8 cellular contexts compared by ENCODE assay signal in the genomic region with DNA sequence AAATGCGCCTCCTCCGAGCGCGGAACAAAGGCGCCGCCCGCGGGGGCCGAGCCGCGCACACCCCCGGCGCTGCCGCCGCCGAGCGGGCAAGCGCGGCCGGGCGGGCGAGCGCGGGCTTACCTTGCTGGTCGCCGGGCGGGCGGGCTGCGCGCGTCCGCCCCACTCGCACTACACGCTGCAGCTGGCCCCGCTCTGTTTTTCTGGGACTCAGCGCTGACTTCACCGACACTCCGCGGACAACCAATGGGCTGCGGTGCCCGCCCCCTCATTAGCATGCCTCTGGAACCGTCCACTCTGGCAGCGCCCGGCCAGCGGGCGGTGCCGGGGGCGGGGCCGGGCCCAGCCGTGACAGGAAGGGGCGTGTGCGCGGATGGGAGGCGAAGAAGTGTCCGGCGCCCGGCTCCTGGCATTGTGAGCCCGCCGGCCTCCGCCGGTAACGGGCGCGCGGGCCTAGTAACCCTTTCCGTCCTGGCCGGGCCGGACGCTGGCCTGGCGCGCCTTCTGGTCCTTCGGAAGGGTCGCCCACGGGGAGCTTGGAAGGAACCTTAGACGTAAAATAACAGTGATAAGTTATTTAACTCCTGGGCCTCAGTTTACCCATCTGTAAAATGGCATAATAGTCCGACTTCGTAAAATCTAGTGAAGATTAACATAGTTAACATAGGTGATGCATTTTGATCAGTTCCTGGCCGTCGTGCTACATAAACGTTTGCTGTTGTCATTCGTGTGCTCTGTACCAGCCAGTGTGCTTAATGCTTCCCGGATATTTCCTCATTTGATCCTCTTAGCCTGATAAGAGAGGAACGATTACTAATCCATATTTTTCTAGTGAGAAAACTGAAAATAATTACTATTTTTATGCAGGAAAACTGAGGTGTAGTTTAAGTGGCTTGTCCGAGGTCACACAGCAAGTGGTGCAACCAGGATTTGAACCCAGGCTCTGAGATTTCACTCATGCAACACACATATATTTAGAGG. TPM values are rescaled to one million over a fixed set of nuclear protein-coding genes. Genes with fewer than 3 reads are reported as not detected.
DNase-seq lines count a peak whose midpoint lies in the region; ATAC-seq and TF ChIP-seq lines count a peak whose summit lies in the region.

Gene SORBS1, minus strand, starts transcription at position 172 of the 978 bp plus-strand sequence. CDS start 120,236 bp downstream, outside the sequence.

- peak; percentile 70 to 85 for DNase-seq in NCI-H187 (lab: John Stamatoyannopoulos, UW)
- peak; percentile 68 to 92 (median 83) for DNase-seq in T-helper 2 cell
- DNase-seq in anterior cingulate cortex (lab: John Stamatoyannopoulos, UW): peak; percentile 60 to 98 (median 94)
- DNase-seq in right atrium auricular region (ENCODE audit: low spot score): peak; percentile 98
- DNase-seq in psoas muscle: peak; percentile 96 to 98
- DNase-seq in ureter (ENCODE audit: low spot score): peak; percentile 96

- TF ChIP-seq CTCF in right atrium auricular region (IDR thresholded peaks at IDR 0.05) (no peak), psoas muscle (IDR thresholded peaks at IDR 0.05) (no peak)

- intact Hi-C loops in psoas muscle (cut with DNase I): loop anchor here (5.0 kb wide), 1 partner anchor 89 kb away; no protein-coding TSS in a partner anchor

- no peaks in the 10 kb centered on the region for H3K9me3 ChIP-seq in right atrium auricular region
- no peaks in the 10 kb centered on the region for H3K9me3 ChIP-seq in psoas muscle

- WGBS in psoas muscle, 3 donors: 5 to 8% (median 6%) methylated on average over 63 to 84 of the region's 84 CpGs

- H3K4me3 ChIP-seq in right atrium auricular region: peak within 1 kb of the TSS; percentile 71 to 88
- peak within 1 kb of the TSS; percentile 95 for H3K4me3 ChIP-seq in psoas muscle

- no peaks in the 10 kb centered on the region for H3K27me3 ChIP-seq in right atrium auricular region
- H3K27me3 ChIP-seq in psoas muscle (ENCODE audit: insufficient read depth in 3 of 3, low read length in 2 of 3): no peaks in the 10 kb centered on the region

- ATAC-seq in GM18499 (IDR thresholded peaks at IDR 0.05; ENCODE audit: insufficient read depth, unreplicated experiment) (peak; percentile 99), HG02943 (IDR thresholded peaks at IDR 0.05; ENCODE audit: low read depth, unreplicated experiment) (peak; percentile 98), psoas muscle (peak; percentile 97 to 100 (median 98))

- peaks cover 0 to 44% of the 10 kb centered on the region in 2 donors for H3K4me1 ChIP-seq in right atrium auricular region
- peaks cover 19% of the 10 kb centered on the region for H3K4me1 ChIP-seq in psoas muscle

- H3K27ac ChIP-seq in right atrium auricular region (peak within 1 kb of the TSS; percentile 91 to 93), psoas muscle (peak within 1 kb of the TSS; percentile 89)

- H3K36me3 ChIP-seq in right atrium auricular region (peaks cover 5% of the 10 kb centered on the region), psoas muscle (ENCODE audit: insufficient read depth in 1 of 2, low read depth in 1 of 2) (no peaks in the 10 kb centered on the region)

RNA-seq across cellular contexts. Expression of gene SORBS1, which starts in this region (rescaled TPM):
- total RNA-seq in right atrium auricular region: 100 to 1,000 TPM; 742 to 815 TPM
- 100 to 1,000 TPM in 3 of 4 donors, 10 to 100 TPM in 1; 71.1 to 306 (median 160) TPM for total RNA-seq in psoas muscle
- 100 to 1,000 TPM in 2 of 3 donors, 10 to 100 TPM in 1; 17.3 to 270 (median 121) TPM for polyA plus RNA-seq in psoas muscle
- 347 TPM for total RNA-seq in ureter

Comparison
In these comparisons a context has a peak if more than half of its experiments do, and no peak if none do; other contexts are left out.
1. Peak in every context shown above with its lines: DNase-seq, ATAC-seq, H3K4me3 ChIP-seq and H3K27ac ChIP-seq.